In genomic region chr20:31449511-31450128, GRCh38 we compare ENCODE assay signal across 1 cellular context.
TF ChIP-seq lines count a peak whose summit lies in the region.

No MANE protein-coding gene starts in this region.

TF ChIP-seq in GM23338, 12 proteins besides CTCF, POLR2A, EP300 and RAD21:
- TF ChIP-seq ZNF462 (CRISPR knock-in tag; IDR thresholded peaks at IDR 0.05) (no peak), EZH2phosphoT487 (IDR thresholded peaks at IDR 0.05; ENCODE audit: unreplicated experiment) (no peak), EZH2 (IDR thresholded peaks at IDR 0.05; ENCODE audit: low read depth, unreplicated experiment) (no peak), STAT1 (IDR thresholded peaks at IDR 0.05; ENCODE audit: unreplicated experiment) (no peak), JUNB (IDR thresholded peaks at IDR 0.05; ENCODE audit: unreplicated experiment) (no peak), ZNF114 (CRISPR knock-in tag; IDR thresholded peaks at IDR 0.05) (no peak), POLR2AphosphoS5 (IDR thresholded peaks at IDR 0.05; ENCODE audit: low read depth) (no peak), CREB1 (CRISPR knock-in tag; IDR thresholded peaks at IDR 0.05; ENCODE audit: low read depth) (no peak), ETS1 (IDR thresholded peaks at IDR 0.05) (no peak), ZNF331 (CRISPR knock-in tag; IDR thresholded peaks at IDR 0.05; ENCODE audit: low read depth) (no peak), REST (IDR thresholded peaks at IDR 0.05; ENCODE audit: unreplicated experiment) (no peak), NANOG (IDR thresholded peaks at IDR 0.05; ENCODE audit: borderline replicate concordance) (no peak)
